In genomic region chr10:35192645-35193249, GRCh38 we compare ENCODE assay signal across 1 cellular context.
TF ChIP-seq lines count a peak whose summit lies in the region.

No MANE protein-coding gene starts in this region.

TF ChIP-seq in IMR-90, 13 proteins besides CTCF, POLR2A, EP300 and RAD21 (continued from another document):
- TF ChIP-seq, protein P1, sequence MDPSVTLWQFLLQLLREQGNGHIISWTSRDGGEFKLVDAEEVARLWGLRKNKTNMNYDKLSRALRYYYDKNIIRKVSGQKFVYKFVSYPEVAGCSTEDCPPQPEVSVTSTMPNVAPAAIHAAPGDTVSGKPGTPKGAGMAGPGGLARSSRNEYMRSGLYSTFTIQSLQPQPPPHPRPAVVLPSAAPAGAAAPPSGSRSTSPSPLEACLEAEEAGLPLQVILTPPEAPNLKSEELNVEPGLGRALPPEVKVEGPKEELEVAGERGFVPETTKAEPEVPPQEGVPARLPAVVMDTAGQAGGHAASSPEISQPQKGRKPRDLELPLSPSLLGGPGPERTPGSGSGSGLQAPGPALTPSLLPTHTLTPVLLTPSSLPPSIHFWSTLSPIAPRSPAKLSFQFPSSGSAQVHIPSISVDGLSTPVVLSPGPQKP (IDR thresholded peaks at IDR 0.05; ENCODE audit: borderline replicate concordance, low read depth, low read length) = no peak
- TF ChIP-seq CEBPB (IDR thresholded peaks at IDR 0.05; ENCODE audit: low read depth, low read length) = no peak
- no peak for TF ChIP-seq FOS (IDR thresholded peaks at IDR 0.05; ENCODE audit: low read depth, low read length)
- no peak for TF ChIP-seq MAZ (IDR thresholded peaks at IDR 0.05; ENCODE audit: borderline replicate concordance, low read depth, low read length)
- TF ChIP-seq MXI1 (IDR thresholded peaks at IDR 0.05; ENCODE audit: borderline replicate concordance, low read depth, low read length) = no peak
- TF ChIP-seq SMC3 (IDR thresholded peaks at IDR 0.05; ENCODE audit: low read depth, low read length) = no peak
- TF ChIP-seq RCOR1 (IDR thresholded peaks at IDR 0.05; ENCODE audit: insufficient replicate concordance, low read length) = no peak
TF ChIP-seq in IMR-90: peak in this region for 0.
